ENCODE assay signal across 23 cellular contexts in genomic region chr12:113477842-113478215, GRCh38. TPM values are rescaled to one million over a fixed set of nuclear protein-coding genes. Genes with fewer than 3 reads are reported as not detected.
DNase-seq lines count a peak whose midpoint lies in the region; ATAC-seq, FAIRE-seq and TF ChIP-seq lines count a peak whose summit lies in the region.
"Had no signal": no experiment of that assay in that cellular context is flagged by ENCODE, and none has a peak within 500 bp of the region (broad histone marks: within the 10 kb centered on the region; RNA-seq: fewer than 3 reads in every experiment).

No MANE protein-coding gene starts in this region.

- H3K18ac ChIP-seq in H9 (ENCODE audit: insufficient read length, low read depth, low read length) = no peak overlapping the region

- H2BK20ac ChIP-seq in H9 (ENCODE audit: low read depth, low read length, poor library complexity, severe bottlenecking) = no peak overlapping the region

- FAIRE-seq in GM12891 (lab: Jason Lieb, UNC) = no peak
- FAIRE-seq: GM19239 had no signal

- H3K23me2 ChIP-seq in H9 (ENCODE audit: insufficient read length, low read depth, low read length, poor library complexity, severe bottlenecking) = peaks cover 37% of the 10 kb centered on the region

- H3K79me2 ChIP-seq in H9 (ENCODE audit: insufficient read depth, low read length) = no peaks in the 10 kb centered on the region

- H3K27me3 Mint-ChIP-seq in H9 (ENCODE audit: low read depth) (peaks cover 95% of the 10 kb centered on the region), WTC11 (ENCODE audit: low read depth) (peaks cover 96% of the 10 kb centered on the region)

- no peak for TF ChIP-seq CTCF in H9 (conservative IDR thresholded peaks at IDR 0.05)
- TF ChIP-seq CTCF in WTC11 (IDR thresholded peaks at IDR 0.05) = no peak

- H2AFZ ChIP-seq in H9 (ENCODE audit: low read length) = no peak overlapping the region

- no peak overlapping the region for H3K23ac ChIP-seq in H9 (ENCODE audit: insufficient read length, low read depth, low read length)

- no peak for TF ChIP-seq POLR2A in GM12891 (IDR thresholded peaks at IDR 0.05; ENCODE audit: low read depth, low read length)

- H3K36me3 ChIP-seq in iPS-20b (ENCODE audit: insufficient read depth, low read depth, low read length) = no peaks in the 10 kb centered on the region
- H3K36me3 ChIP-seq: BLaER1 had no signal

- H2BK15ac ChIP-seq in H9 (ENCODE audit: low read depth, low read length) = no peak overlapping the region

- ATAC-seq in WTC11 (no peak), GM21367 (IDR thresholded peaks at IDR 0.05; ENCODE audit: unreplicated experiment) (no peak)

- H3K36me3 Mint-ChIP-seq in H9 (ENCODE audit: insufficient read depth in 1 of 3, low read depth in 3 of 3) = peaks cover 0 to 13% (median 0%) of the 10 kb centered on the region in 3 experiments; a peak in 2 of 7 replicates
- H3K36me3 Mint-ChIP-seq in WTC11 = no peaks in the 10 kb centered on the region

- H3K9ac ChIP-seq in H9 (ENCODE audit: extremely low read depth, insufficient read length, low read length) (no peak overlapping the region), iPS-20b (ENCODE audit: low read depth, low read length) (no peak overlapping the region)
- H3K9ac ChIP-seq: BLaER1 had no signal

- no peak overlapping the region for H4K91ac ChIP-seq in H9 (ENCODE audit: insufficient read length, low read depth, low read length)

- H2BK12ac ChIP-seq in H9 (ENCODE audit: insufficient read length, low read depth, low read length) = no peak overlapping the region

- H3K4me3 Mint-ChIP-seq in H9 (peak overlapping the region; percentile 40 to 74; a peak in 4 of 5 replicates), WTC11 (peak overlapping the region; percentile 76)
- H3K4me3 Mint-ChIP-seq: CD4-positive, alpha-beta T cell had no signal

- POLR2A ChIA-PET in WTC11 (lab: Charles Lee) = no interaction called here

- no peak overlapping the region for H3T11ph ChIP-seq in H9 (ENCODE audit: low read length)

- H3K27ac ChIP-seq in H9 (ENCODE audit: insufficient read length, low read depth, low read length) (no peak overlapping the region), iPS-20b (ENCODE audit: low read length) (no peak overlapping the region)
- H3K27ac ChIP-seq: BLaER1 had no signal

- no peak overlapping the region for H3K14ac ChIP-seq in H9 (ENCODE audit: insufficient read depth, low read length)

- no peak overlapping the region for H2BK5ac ChIP-seq in H9 (ENCODE audit: insufficient read length, low read length)

- H3K27ac Mint-ChIP-seq in H9 (no peak overlapping the region), WTC11 (no peak overlapping the region)
- H3K27ac Mint-ChIP-seq: CD4-positive, alpha-beta T cell had no signal

- peaks cover 80% of the 10 kb centered on the region for H3K27me3 ChIP-seq in H9 (ENCODE audit: insufficient read depth, low read length)
- peaks cover 97% of the 10 kb centered on the region for H3K27me3 ChIP-seq in iPS-20b (ENCODE audit: insufficient read depth, low read length)

- H3K4me3 ChIP-seq in iPS-20b (ENCODE audit: low read length) = peak overlapping the region; percentile 62; the same call in 1 of the 2 replicates
- H3K4me3 ChIP-seq: BLaER1 had no signal

- H2AK5ac ChIP-seq in H9 (ENCODE audit: insufficient read length, low read length) = no peak overlapping the region

- H4K5ac ChIP-seq in H9 (ENCODE audit: insufficient read length, low read depth, low read length) = no peak overlapping the region

- no peak overlapping the region for H3K4ac ChIP-seq in H9 (ENCODE audit: low read depth, low read length)

- peaks cover 69 to 84% of the 10 kb centered on the region in 2 experiments for H3K4me1 Mint-ChIP-seq in H9
- H3K4me1 Mint-ChIP-seq in WTC11 = peaks cover 73% of the 10 kb centered on the region

- CTCF ChIA-PET in WTC11 (lab: Charles Lee) = interaction anchor here (0.7 to 9.2 kb wide), 7 partner anchors 9 to 288 kb away, joined by 3 to 92 read pairs (median 3); no protein-coding TSS in a partner anchor

- H3K4me1 ChIP-seq in H9 (ENCODE audit: insufficient read depth, low read length) (peaks cover 6% of the 10 kb centered on the region; the same call in 1 of the 2 replicates), iPS-20b (ENCODE audit: insufficient read depth, low read length) (peaks cover 33% of the 10 kb centered on the region)
- H3K4me1 ChIP-seq: BLaER1 had no signal

- H3K4me2 ChIP-seq in H9 (ENCODE audit: insufficient read depth, insufficient read length, low read length) = peak overlapping the region; percentile 31
- H3K4me2 ChIP-seq: BLaER1 had no signal

- DNase-seq in GM12891 (ENCODE audit: insufficient read length, low spot score) (peak; percentile 13), H9 (no peak), WTC11 (ENCODE audit: low spot score) (no peak), cerebellar nuclear complex (lab: John Stamatoyannopoulos, UW) (no peak), NCI-H2081 treated with DMSO at 0.1 percent for 48 hours (lab: John Stamatoyannopoulos, UW) (no peak)
- DNase-seq: CD4-positive, alpha-beta T cell; COR-L47; DMS 273 treated with DMSO at 0.1 percent for 48 hours; DND-41; Karpas-422; MV-4-11; NCI-H1694; NCI-H2081; NCI-H2171 treated with DMSO at 0.1 percent for 48 hours; NCI-H524 treated with DMSO at 0.1 percent for 48 hours; OCI-M1; SHP77 had no signal

- no peaks in the 10 kb centered on the region for H4K20me1 ChIP-seq in H9 (ENCODE audit: control insufficient read depth, insufficient read depth, insufficient read length)

- H3K56ac ChIP-seq in H9 (ENCODE audit: insufficient read length, low read depth, low read length) = no peak overlapping the region

- no CpG with 5 or more reads among the region's 3 CpGs for WGBS in H9 (ENCODE audit: extremely low coverage, insufficient read length, low lambda C conversion rate)

- H3K79me1 ChIP-seq in H9 (ENCODE audit: insufficient read depth, low read depth, low read length, poor library complexity, severe bottlenecking) = no peaks in the 10 kb centered on the region

- H4K8ac ChIP-seq in H9 (replicated peaks; ENCODE audit: insufficient read length, low read depth, low read length) = no peak overlapping the region

- no peaks in the 10 kb centered on the region for H3K9me3 ChIP-seq in H9 (ENCODE audit: control insufficient read depth, low read depth, low read length)
- H3K9me3 ChIP-seq in iPS-20b (ENCODE audit: insufficient read depth, low read depth, low read length) = peaks cover 5% of the 10 kb centered on the region; the same call in 1 of the 2 replicates

- no peak overlapping the region for H2BK120ac ChIP-seq in H9 (ENCODE audit: low read depth, low read length, poor library complexity, severe bottlenecking)

- peaks cover 0 to 7% of the 10 kb centered on the region in 2 experiments; a peak in 3 of 5 replicates for H3K9me3 Mint-ChIP-seq in H9
- H3K9me3 Mint-ChIP-seq in WTC11 = no peaks in the 10 kb centered on the region
- H3K9me3 Mint-ChIP-seq: CD4-positive, alpha-beta T cell had no signal

TF ChIP-seq in GM12891, 5 proteins besides CTCF, POLR2A, EP300 and RAD21:
- TF ChIP-seq SPI1 (IDR thresholded peaks at IDR 0.05; ENCODE audit: low read depth, low read length) = no peak

TF ChIP-seq in WTC11, 78 proteins besides CTCF, POLR2A, EP300 and RAD21 (continues in another document):
- TF ChIP-seq FOXK1 (CRISPR knock-in tag; IDR thresholded peaks at IDR 0.05) (no peak), CDX4 (CRISPR knock-in tag; IDR thresholded peaks at IDR 0.05; ENCODE audit: borderline replicate concordance) (no peak), ZNF512 (CRISPR knock-in tag; IDR thresholded peaks at IDR 0.05; ENCODE audit: borderline replicate concordance) (no peak), SMAD4 (CRISPR knock-in tag; IDR thresholded peaks at IDR 0.05) (no peak), NR3C1 (CRISPR knock-in tag; conservative IDR thresholded peaks at IDR 0.05; ENCODE audit: low read depth) (no peak), ESRRA (CRISPR knock-in tag; IDR thresholded peaks at IDR 0.05; ENCODE audit: borderline replicate concordance) (no peak), ZNF232 (CRISPR knock-in tag; IDR thresholded peaks at IDR 0.05) (no peak), ZSCAN18 (CRISPR knock-in tag; IDR thresholded peaks at IDR 0.05) (no peak)

RNA-seq across cellular contexts. Expression of gene LHX5, which starts 6.2 kb away (rescaled TPM):
- not detected for polyA plus RNA-seq in GM12891 (2012; ENCODE audit: low read depth, missing spikeins)
- total RNA-seq in H9 (2021) (1.9 and 2.1 TPM in 2 replicates), WTC11 (2021) (1.5 to 3.0 TPM (median 1.6 TPM) in 3 replicates)
- total RNA-seq: CD4-positive, alpha-beta T cell; G401; HT1080 had no signal

RNA-seq across cellular contexts. Expression of gene SDSL, which starts 55.6 kb away (rescaled TPM):
- polyA plus RNA-seq in GM12891 (2012; ENCODE audit: low read depth, missing spikeins) = 4.1 TPM
- 0.46 and 1.1 TPM in 2 replicates for total RNA-seq in H9 (2021)
- 0.41 to 0.96 TPM (median 0.52 TPM) in 3 replicates for total RNA-seq in WTC11 (2021)
